19 cellular contexts compared by ENCODE assay signal in genomic region chr20:61299613-61300012, GRCh38. TPM values are rescaled to one million over a fixed set of nuclear protein-coding genes. Genes with fewer than 3 reads are reported as not detected.
DNase-seq lines count a peak whose midpoint lies in the region; ATAC-seq and TF ChIP-seq lines count a peak whose summit lies in the region.
"Had no signal": no experiment of that assay in that cellular context is flagged by ENCODE, and none has a peak within 500 bp of the region (broad histone marks: within the 10 kb centered on the region; RNA-seq: fewer than 3 reads in every experiment).

No MANE protein-coding gene starts in this region.

- no peak for ATAC-seq in HG03280 (IDR thresholded peaks at IDR 0.05; ENCODE audit: unreplicated experiment)
- ATAC-seq: T-helper 17 cell had no signal

- H3F3A ChIP-seq in neural progenitor cell (ENCODE audit: low read depth), result no peaks in the 10 kb centered on the region

- H3K9me3 ChIP-seq in BLaER1 (no peaks in the 10 kb centered on the region), neural progenitor cell (ENCODE audit: low read depth) (no peaks in the 10 kb centered on the region)
- H3K9me3 ChIP-seq: SJSA1 had no signal

- H3K4me3 ChIP-seq in BLaER1 (no peak overlapping the region), neural progenitor cell (no peak overlapping the region), H7 (ENCODE audit: insufficient read depth, low read depth, low read length) (no peak overlapping the region)
- H3K4me3 ChIP-seq: SJSA1 had no signal

- H3K27me3 Mint-ChIP-seq in brain (no peaks in the 10 kb centered on the region), neural progenitor cell (ENCODE audit: insufficient read depth, low read depth) (peaks cover 7% of the 10 kb centered on the region)
- H3K27me3 Mint-ChIP-seq: CD4-positive, CD25-positive, alpha-beta regulatory T cell; IgD-negative memory B cell; T-helper 17 cell had no signal

- H3K27me3 ChIP-seq in BLaER1 (no peaks in the 10 kb centered on the region), neural progenitor cell (no peaks in the 10 kb centered on the region), H7 (ENCODE audit: control insufficient read depth, insufficient read depth, low read length) (no peaks in the 10 kb centered on the region)
- H3K27me3 ChIP-seq: SJSA1 had no signal

- no peaks in the 10 kb centered on the region for H3K79me2 ChIP-seq in neural progenitor cell (ENCODE audit: low read depth)

- H3K27ac ChIP-seq in BLaER1 (peak overlapping the region; percentile 55; the same call in 1 of the 2 replicates), neural progenitor cell (no peak overlapping the region)
- H3K27ac ChIP-seq: SJSA1 had no signal

- no peak for TF ChIP-seq CTCF in brain (conservative IDR thresholded peaks at IDR 0.05)
- no peak for TF ChIP-seq CTCF in neural progenitor cell (IDR thresholded peaks at IDR 0.05)

- peak; percentile 25 for DNase-seq in Daoy (ENCODE audit: low read depth)
- no peak for DNase-seq in neural progenitor cell (ENCODE audit: low spot score)
- DNase-seq in H7, result no peak
- no peak for DNase-seq in SKM-1 treated with dmso at 0.1 percent for 144 hours (lab: John Stamatoyannopoulos, UW; ENCODE audit: unreplicated experiment)
- DNase-seq: CD4-positive, CD25-positive, alpha-beta regulatory T cell; COR-L47; DMS 273 treated with DMSO at 0.1 percent for 48 hours; GOT3; Karpas-422; MM.1S; NCI-H1092 treated with DMSO at 0.1 percent for 48 hours; NCI-H2107; NCI-H510A; T-helper 17 cell had no signal

- H3K36me3 Mint-ChIP-seq in brain, result peaks cover 32% of the 10 kb centered on the region
- peaks cover 7% of the 10 kb centered on the region for H3K36me3 Mint-ChIP-seq in neural progenitor cell
- H3K36me3 Mint-ChIP-seq: CD4-positive, CD25-positive, alpha-beta regulatory T cell; IgD-negative memory B cell had no signal

- peaks cover 0 to 19% (median 0%) of the 10 kb centered on the region in 5 experiments for H3K9me3 Mint-ChIP-seq in brain
- no peaks in the 10 kb centered on the region for H3K9me3 Mint-ChIP-seq in neural progenitor cell

- H2AFZ ChIP-seq in neural progenitor cell (replicated peaks), result no peak overlapping the region

- H4K20me1 ChIP-seq in BLaER1 (no peaks in the 10 kb centered on the region), neural progenitor cell (ENCODE audit: low read depth) (no peaks in the 10 kb centered on the region)

- H3K9ac ChIP-seq in BLaER1, result peak overlapping the region; percentile 29; the same call in 1 of the 2 replicates
- H3K9ac ChIP-seq in neural progenitor cell, result no peak overlapping the region

- H3K4me1 Mint-ChIP-seq in brain (peaks cover 74% of the 10 kb centered on the region), neural progenitor cell (peaks cover 44% of the 10 kb centered on the region)
- H3K4me1 Mint-ChIP-seq: CD4-positive, CD25-positive, alpha-beta regulatory T cell; IgD-negative memory B cell; T-helper 17 cell had no signal

- peaks cover 72% of the 10 kb centered on the region for H3K4me1 ChIP-seq in BLaER1
- H3K4me1 ChIP-seq in neural progenitor cell, result peaks cover 11% of the 10 kb centered on the region

- H3K36me3 ChIP-seq in BLaER1, result no peaks in the 10 kb centered on the region
- no peaks in the 10 kb centered on the region for H3K36me3 ChIP-seq in neural progenitor cell
- no peaks in the 10 kb centered on the region for H3K36me3 ChIP-seq in H7 (replicated peaks; ENCODE audit: control insufficient read depth, insufficient read depth, low read length)
- H3K36me3 ChIP-seq: SJSA1 had no signal

- no peak overlapping the region for H3K4me3 Mint-ChIP-seq in brain
- no peak overlapping the region for H3K4me3 Mint-ChIP-seq in neural progenitor cell
- H3K4me3 Mint-ChIP-seq: CD4-positive, CD25-positive, alpha-beta regulatory T cell; IgD-negative memory B cell; T-helper 17 cell had no signal

- peak overlapping the region in 3 of 5 experiments; percentile 22 to 58 (median 38) for H3K27ac Mint-ChIP-seq in brain
- H3K27ac Mint-ChIP-seq in neural progenitor cell, result peak overlapping the region; percentile 65
- H3K27ac Mint-ChIP-seq: CD4-positive, CD25-positive, alpha-beta regulatory T cell; IgD-negative memory B cell; T-helper 17 cell had no signal

- H3K4me2 ChIP-seq in BLaER1 (peak overlapping the region; percentile 71), neural progenitor cell (no peak overlapping the region)

RNA-seq across cellular contexts. Expression of gene CDH4, which starts 47.6 kb away (rescaled TPM):
- total RNA-seq in Daoy (2014; rRNA removed; shearing (Covaris generic)), result 2.1 and 3.8 TPM in 2 replicates
- polyA plus RNA-seq in brain (ENCODE audit: insufficient read depth, low read depth, low replicate concordance), result 5.2 TPM
- 2.9 and 6.5 TPM in 2 replicates for total RNA-seq in neural progenitor cell (ENCODE audit: low replicate concordance)
- 3.9 and 6.1 TPM in 2 replicates for total RNA-seq in H7 (2014; rRNA removed; shearing (Covaris generic))
- polyA plus RNA-seq: IgD-negative memory B cell had no signal
